ENCODE assay signal across 27 cellular contexts in genomic region chr14:40386433-40386832, GRCh38.
DNase-seq lines count a peak whose midpoint lies in the region; ATAC-seq and TF ChIP-seq lines count a peak whose summit lies in the region.
"Had no signal": no experiment of that assay in that cellular context is flagged by ENCODE, and none has a peak within 500 bp of the region (broad histone marks: within the 10 kb centered on the region; RNA-seq: fewer than 3 reads in every experiment).

No MANE protein-coding gene starts in this region.

- no peaks in the 10 kb centered on the region for H3K4me1 Mint-ChIP-seq in natural killer cell
- H3K4me1 Mint-ChIP-seq: activated CD4-positive, alpha-beta T cell treated with anti-CD3 and anti-CD28 coated beads for 36 hours; activated naive CD8-positive, alpha-beta T cell treated with anti-CD3 and anti-CD28 coated beads for 36 hours; naive thymus-derived CD4-positive, alpha-beta T cell; T-helper 17 cell had no signal

- CTCF ChIA-PET in PC-3 (lab: Charles Lee) = no interaction called here

- POLR2A ChIA-PET in PC-3 (lab: Charles Lee; ENCODE audit: unreplicated experiment) = no interaction called here

- peaks cover 11% of the 10 kb centered on the region for H3K36me3 Mint-ChIP-seq in natural killer cell
- H3K36me3 Mint-ChIP-seq: activated naive CD8-positive, alpha-beta T cell treated with anti-CD3 and anti-CD28 coated beads for 36 hours; naive thymus-derived CD4-positive, alpha-beta T cell had no signal

- H3K27me3 Mint-ChIP-seq in natural killer cell (ENCODE audit: low read depth in 2 of 2) = no peaks in the 10 kb centered on the region
- H3K27me3 Mint-ChIP-seq: activated CD4-positive, alpha-beta T cell treated with anti-CD3 and anti-CD28 coated beads for 36 hours; activated naive CD8-positive, alpha-beta T cell treated with anti-CD3 and anti-CD28 coated beads for 36 hours; CD4-positive, alpha-beta T cell; T-helper 17 cell had no signal

- H3F3A ChIP-seq in PC-3 (ENCODE audit: low read length, unreplicated experiment) = no peaks in the 10 kb centered on the region

- H3K9me3 Mint-ChIP-seq in natural killer cell = peaks cover 8 to 12% of the 10 kb centered on the region in 2 donors
- H3K9me3 Mint-ChIP-seq: activated naive CD8-positive, alpha-beta T cell treated with anti-CD3 and anti-CD28 coated beads for 36 hours had no signal

- H3K4me2 ChIP-seq in PC-3 (ENCODE audit: low read length) = no peak overlapping the region

- intact Hi-C loops in PC-3 (cut with micrococcal nuclease) (no loop called here), natural killer cell (cut with micrococcal nuclease) (no loop called here)

- no peaks in the 10 kb centered on the region for H3K4me1 ChIP-seq in PC-3 (ENCODE audit: insufficient read depth, low read length)
- H3K4me1 ChIP-seq: colonic mucosa had no signal

- no peaks in the 10 kb centered on the region for H3K9me2 ChIP-seq in PC-3 (replicated peaks; ENCODE audit: low read length)

- H2AFZ ChIP-seq in PC-3 (ENCODE audit: low read length) = no peak overlapping the region

- no TSS peak for BruUV-seq in PC-3 (replicated peaks; lab: Mats Ljungman, UMichigan)

- DNase-seq in DMS 273 (lab: John Stamatoyannopoulos, UW; ENCODE audit: unreplicated experiment) = peak; percentile 50
- no peak for DNase-seq in PC-3
- DNase-seq in HUDEP-2 (lab: John Stamatoyannopoulos, UW; ENCODE audit: unreplicated experiment in 76 of 76) = no peak
- no peak for DNase-seq in natural killer cell
- DNase-seq: activated CD4-positive, alpha-beta T cell treated with anti-CD3 and anti-CD28 coated beads for 36 hours; activated effector memory CD4-positive, alpha-beta T cell treated with Interleukin-2 at 50 U/mL for 16 hours; activated naive CD8-positive, alpha-beta T cell treated with anti-CD3 and anti-CD28 coated beads for 36 hours; aorta; CD4-positive, alpha-beta T cell; colonic mucosa; DMS153; effector memory CD4-positive, alpha-beta T cell; midbrain; naive thymus-derived CD4-positive, alpha-beta T cell; NCI-H1048; NCI-H2029; NCI-H226; occipital lobe; stimulated activated naive CD8-positive, alpha-beta T cell treated with anti-CD3 and anti-CD28 coated beads, Interleukin-15, Interleukin-2, amounts not matched to agents 100 U/mL and 50 U/mL, for 24 hours; T-helper 17 cell had no signal

- H3K79me2 ChIP-seq in PC-3 (ENCODE audit: low read length) = no peaks in the 10 kb centered on the region

- H3K4me3 Mint-ChIP-seq in natural killer cell = no peak overlapping the region
- H3K4me3 Mint-ChIP-seq: activated CD4-positive, alpha-beta T cell treated with anti-CD3 and anti-CD28 coated beads for 36 hours; activated naive CD8-positive, alpha-beta T cell treated with anti-CD3 and anti-CD28 coated beads for 36 hours; CD4-positive, alpha-beta T cell; naive thymus-derived CD4-positive, alpha-beta T cell; T-helper 17 cell had no signal

- no peaks in the 10 kb centered on the region for H3K9me3 ChIP-seq in PC-3 (ENCODE audit: low read length)
- H3K9me3 ChIP-seq: colonic mucosa, thoracic aorta had no signal

- H3K27ac ChIP-seq in PC-3 (ENCODE audit: low read length) = no peak overlapping the region
- H3K27ac ChIP-seq: cardiac muscle cell, colonic mucosa, SK-N-MC, thoracic aorta had no signal

- H3K36me3 ChIP-seq in PC-3 (ENCODE audit: low read depth, low read length) = no peaks in the 10 kb centered on the region
- H3K36me3 ChIP-seq: cardiac muscle cell, colonic mucosa, thoracic aorta had no signal

- no peak overlapping the region for H3K9ac ChIP-seq in PC-3 (ENCODE audit: low read length)

- H4K20me1 ChIP-seq in PC-3 (ENCODE audit: low read length) = no peaks in the 10 kb centered on the region

- ATAC-seq in GM21423 (IDR thresholded peaks at IDR 0.05; ENCODE audit: unreplicated experiment) = peak; percentile 57
- ATAC-seq in HG03159 (IDR thresholded peaks at IDR 0.05; ENCODE audit: unreplicated experiment) = peak; percentile 54
- peak; percentile 85; the same call in 1 of the 2 replicates for ATAC-seq in PC-3
- no peak for ATAC-seq in GM21786 (IDR thresholded peaks at IDR 0.05; ENCODE audit: unreplicated experiment)
- no peak for ATAC-seq in GM19023 (IDR thresholded peaks at IDR 0.05; ENCODE audit: unreplicated experiment)
- ATAC-seq in natural killer cell = no peak
- ATAC-seq: activated CD4-positive, alpha-beta T cell treated with anti-CD3 and anti-CD28 coated beads for 36 hours; naive thymus-derived CD4-positive, alpha-beta T cell; stimulated activated naive CD8-positive, alpha-beta T cell treated with anti-CD3 and anti-CD28 coated beads, Interleukin-15, Interleukin-2, amounts not matched to agents 100 U/mL and 50 U/mL, for 24 hours; T-helper 17 cell had no signal

- TF ChIP-seq CTCF in PC-3 (conservative IDR thresholded peaks at IDR 0.05; ENCODE audit: low read depth, low read length) (no peak), natural killer cell (IDR thresholded peaks at IDR 0.05) (no peak)

- no peak overlapping the region for H3K27ac Mint-ChIP-seq in natural killer cell
- H3K27ac Mint-ChIP-seq: activated CD4-positive, alpha-beta T cell treated with anti-CD3 and anti-CD28 coated beads for 36 hours; activated naive CD8-positive, alpha-beta T cell treated with anti-CD3 and anti-CD28 coated beads for 36 hours; CD4-positive, alpha-beta T cell; naive thymus-derived CD4-positive, alpha-beta T cell; T-helper 17 cell had no signal

- H3K27me3 ChIP-seq in PC-3 (ENCODE audit: low read length) = peaks cover 3% of the 10 kb centered on the region; the same call in 1 of the 2 replicates
- H3K27me3 ChIP-seq: cardiac muscle cell, colonic mucosa had no signal

- no peak overlapping the region for H3K4me3 ChIP-seq in PC-3 (ENCODE audit: low read length)
- H3K4me3 ChIP-seq: cardiac muscle cell, colonic mucosa, SK-N-MC, thoracic aorta had no signal

Comparison
In these comparisons a context has a peak if more than half of its experiments do, and no peak if none do; other contexts are left out.
1. ATAC-seq: peak in GM21423 (single experiment), HG03159 (single experiment) and PC-3 (single experiment); none in GM21786 (single experiment), GM19023 (single experiment) and natural killer cell (0 of 3).